Comparison of ENCODE assay signal across 27 cellular contexts in the genomic region with DNA sequence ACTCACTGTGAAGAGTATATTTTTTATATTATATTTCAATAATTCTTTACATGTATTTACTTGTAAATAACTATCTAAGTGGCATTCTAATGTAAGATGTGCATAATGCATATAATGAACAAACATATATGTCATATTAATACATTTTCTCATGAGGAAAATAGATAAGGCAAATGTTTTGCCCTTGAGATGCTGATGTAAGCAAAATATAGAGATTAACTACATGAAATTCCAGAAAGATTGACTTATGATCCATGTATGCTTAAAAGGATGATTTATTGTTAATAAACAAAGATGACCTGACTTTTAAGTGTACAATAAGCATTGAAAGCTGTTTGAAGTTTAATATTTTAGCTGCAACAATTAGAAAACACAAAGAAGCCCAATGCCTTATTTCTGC.
"Had no signal": no experiment of that assay in that cellular context is flagged by ENCODE, and none has a peak within 500 bp of the region (broad histone marks: within the 10 kb centered on the region; RNA-seq: fewer than 3 reads in every experiment).

No MANE protein-coding gene starts in this region.

- FAIRE-seq: urothelium cell line had no signal

- DNase-seq: stimulated activated CD4-positive, alpha-beta T cell treated with anti-CD3 and anti-CD28 coated beads, Interleukin-2, amount 100 ng/mL, for 48 hours; stimulated activated CD4-positive, alpha-beta T cell treated with anti-CD3 and anti-CD28 coated beads, Interleukin-4, amount 100 ng/mL, for 1 hour; stimulated activated CD4-positive, alpha-beta T cell treated with anti-CD3 and anti-CD28 coated beads, Interleukin-4, amount 100 ng/mL, for 24 hours; stimulated activated CD4-positive, alpha-beta T cell treated with anti-CD3 and anti-CD28 coated beads, Interleukin-4, amount 100 ng/mL, for 4 hours; stimulated activated CD8-positive, alpha-beta memory T cell treated with anti-CD3 and anti-CD28 coated beads, Interleukin-4, amount 100 ng/mL, for 48 hours; stimulated activated naive B cell treated with anti-CD40 and anti-IgM and Interleukin-4, amounts not matched to agents 10 μg/mL and 1 μg/mL and 100 μg/mL, for 72 hours; stimulated activated naive CD4-positive, alpha-beta T cell; stimulated activated naive CD4-positive, alpha-beta T cell treated with Interleukin-2 at 50 U/mL for 16 hours; stimulated activated naive CD8-positive, alpha-beta T cell treated with anti-CD3 and anti-CD28 coated beads, Interleukin-15, amount 100 ng/mL, for 72 hours; stimulated activated naive CD8-positive, alpha-beta T cell treated with anti-CD3 and anti-CD28 coated beads, Interleukin-15, Interleukin-2, amounts not matched to agents 100 U/mL and 50 U/mL, for 24 hours; stomach; substantia nigra; testis; thyroid gland; tibial artery; transverse colon; trophoblast cell; upper lobe of left lung; upper lobe of right lung; uterus had no signal

- H3K36me3 ChIP-seq: stomach, suprapubic skin, thoracic aorta, thyroid gland, tibial artery, tibial nerve, transverse colon, upper lobe of left lung, upper lobe of right lung, vagina had no signal

- ATAC-seq: stimulated activated effector memory CD8-positive, alpha-beta T cell treated with anti-CD3 and anti-CD28 coated beads, Interleukin-12 subunit alpha, Interleukin-12 subunit beta, amount 100 ng/mL, for 72 hours; stimulated activated memory B cell treated with anti-CD40 and anti-IgM and Interleukin-4, amounts not matched to agents 10 μg/mL and 1 μg/mL and 100 μg/mL, for 72 hours; stimulated activated naive B cell treated with anti-CD40 and anti-IgM and Interleukin-4, amounts not matched to agents 10 μg/mL and 1 μg/mL and 100 μg/mL, for 72 hours; stimulated activated naive CD8-positive, alpha-beta T cell treated with anti-CD3 and anti-CD28 coated beads, Interleukin-15, amount 100 ng/mL, for 72 hours; stimulated activated naive CD8-positive, alpha-beta T cell treated with anti-CD3 and anti-CD28 coated beads, Interleukin-15, Interleukin-2, amounts not matched to agents 100 U/mL and 50 U/mL, for 24 hours; upper lobe of right lung had no signal

- H3K4me1 ChIP-seq: stomach, suprapubic skin, testis, thyroid gland, tibial artery, tibial nerve, transverse colon, upper lobe of left lung, upper lobe of right lung, uterus, vagina had no signal

- H3K27ac ChIP-seq: stomach, suprapubic skin, testis, thoracic aorta, thyroid gland, tibial artery, tibial nerve, transverse colon, upper lobe of left lung, upper lobe of right lung, uterus, vagina had no signal

- H3K27me3 ChIP-seq: stomach, suprapubic skin, testis, thyroid gland, tibial artery, tibial nerve, transverse colon, upper lobe of left lung, upper lobe of right lung, uterus, vagina had no signal

- H3K9me3 ChIP-seq: stomach, suprapubic skin, testis, thoracic aorta, thyroid gland, tibial artery, tibial nerve, transverse colon, upper lobe of left lung, upper lobe of right lung, uterus, vagina had no signal

- H3K4me3 ChIP-seq: stomach, suprapubic skin, testis, thoracic aorta, thyroid gland, tibial artery, tibial nerve, transverse colon, upper lobe of left lung, upper lobe of right lung, uterus, vagina had no signal
